8 cellular contexts compared by ENCODE assay signal in genomic region chr17:80101160-80101945, GRCh38. TPM values are rescaled to one million over a fixed set of nuclear protein-coding genes. Genes with fewer than 3 reads are reported as not detected.
DNase-seq lines count a peak whose midpoint lies in the region; ATAC-seq and TF ChIP-seq lines count a peak whose summit lies in the region.

Gene GAA (plus strand): TSS chr17:80101581. CDS start chr17:80104587, 3,006 bp downstream.

- H3K36me3 ChIP-seq in endodermal cell (ENCODE audit: control insufficient read depth, insufficient read depth, low read length), result no peaks in the 10 kb centered on the region
- no peaks in the 10 kb centered on the region for H3K36me3 ChIP-seq in mesodermal cell (ENCODE audit: control insufficient read depth, insufficient read depth, low read length)

- H3K27ac Mint-ChIP-seq in activated CD8-positive, alpha-beta memory T cell treated with anti-CD3 and anti-CD28 coated beads, Interleukin-2, amount 10 ng/mL, durations not matched to agents 7 days and 5 days, result peak within 1 kb of the TSS; percentile 78
- H3K27ac Mint-ChIP-seq in endodermal cell, result peak within 1 kb of the TSS; percentile 94

- H3K4me3 Mint-ChIP-seq in activated CD8-positive, alpha-beta memory T cell treated with anti-CD3 and anti-CD28 coated beads, Interleukin-2, amount 10 ng/mL, durations not matched to agents 7 days and 5 days, result peak within 1 kb of the TSS; percentile 84
- peak within 1 kb of the TSS; percentile 75 for H3K4me3 Mint-ChIP-seq in endodermal cell

- H3K9me3 Mint-ChIP-seq in activated CD8-positive, alpha-beta memory T cell treated with anti-CD3 and anti-CD28 coated beads, Interleukin-2, amount 10 ng/mL, durations not matched to agents 7 days and 5 days (ENCODE audit: low read depth), result no peaks in the 10 kb centered on the region
- H3K9me3 Mint-ChIP-seq in endodermal cell, result no peaks in the 10 kb centered on the region

- ATAC-seq in GM19324 (IDR thresholded peaks at IDR 0.05; ENCODE audit: low FRiP score, unreplicated experiment), result peak; percentile 85
- ATAC-seq in activated CD8-positive, alpha-beta memory T cell treated with anti-CD3 and anti-CD28 coated beads, Interleukin-2, amount 10 ng/mL, durations not matched to agents 7 days and 5 days, result peak; percentile 92

- peak within 1 kb of the TSS; percentile 83 for H3K27ac ChIP-seq in C4-2B
- peak within 1 kb of the TSS; percentile 96 for H3K27ac ChIP-seq in endodermal cell (ENCODE audit: low read depth, low read length)
- H3K27ac ChIP-seq in mesodermal cell (ENCODE audit: low read depth, low read length, severe bottlenecking), result peak within 1 kb of the TSS; percentile 16

- DNase-seq in HK-2 (ENCODE audit: unreplicated experiment) (peak; percentile 87), NOMO-1 treated with DMSO at 0.1 percent for 48 hours (lab: John Stamatoyannopoulos, UW; ENCODE audit: unreplicated experiment) (peak; percentile 64), endodermal cell (peak; percentile 97)
- peak; percentile 89 for DNase-seq in activated CD8-positive, alpha-beta memory T cell treated with anti-CD3 and anti-CD28 coated beads, Interleukin-2, amount 10 ng/mL, durations not matched to agents 7 days and 5 days
- peak; percentile 68 to 83 for DNase-seq in stimulated activated CD8-positive, alpha-beta memory T cell treated with anti-CD3 and anti-CD28 coated beads, Interleukin-15, amount 100 ng/mL, for 4 hours (ENCODE audit: low read depth in 2 of 2)

- WGBS in endodermal cell (ENCODE audit: insufficient coverage in 1 of 2, insufficient read length in 1 of 2), 2 experiments, result 0 to 1% methylated on average over 37 to 107 of the region's 107 CpGs
- WGBS in mesodermal cell (ENCODE audit: insufficient coverage in 2 of 2), 2 experiments, result 0 to 1% methylated on average over 44 to 71 of the region's 107 CpGs

- H3K9me3 ChIP-seq in endodermal cell (ENCODE audit: control insufficient read depth, low read length) (no peaks in the 10 kb centered on the region), mesodermal cell (ENCODE audit: control insufficient read depth, low read length) (no peaks in the 10 kb centered on the region)

- no peaks in the 10 kb centered on the region for H3K4me1 ChIP-seq in endodermal cell (ENCODE audit: control insufficient read depth, insufficient read depth, low read length)
- peaks cover 14% of the 10 kb centered on the region for H3K4me1 ChIP-seq in mesodermal cell (ENCODE audit: control insufficient read depth, insufficient read depth, low read length, poor library complexity, severe bottlenecking)

- H3K27me3 Mint-ChIP-seq in activated CD8-positive, alpha-beta memory T cell treated with anti-CD3 and anti-CD28 coated beads, Interleukin-2, amount 10 ng/mL, durations not matched to agents 7 days and 5 days, result peaks cover 4% of the 10 kb centered on the region
- peaks cover 7% of the 10 kb centered on the region for H3K27me3 Mint-ChIP-seq in endodermal cell (ENCODE audit: insufficient read depth)

- CTCF ChIA-PET in activated CD8-positive, alpha-beta memory T cell treated with anti-CD3 and anti-CD28 coated beads, Interleukin-2, amount 10 ng/mL, durations not matched to agents 7 days and 5 days (lab: Charles Lee), result interaction anchor here (0.6 to 3.2 kb wide), 55 partner anchors 8 to 765 kb away, joined by 3 to 45 read pairs (median 4); partner anchors contain the start of gene EIF4A3

- H3K36me3 Mint-ChIP-seq in activated CD8-positive, alpha-beta memory T cell treated with anti-CD3 and anti-CD28 coated beads, Interleukin-2, amount 10 ng/mL, durations not matched to agents 7 days and 5 days, result no peaks in the 10 kb centered on the region
- H3K36me3 Mint-ChIP-seq in endodermal cell (ENCODE audit: low read depth), result no peaks in the 10 kb centered on the region

- H3K4me1 Mint-ChIP-seq in activated CD8-positive, alpha-beta memory T cell treated with anti-CD3 and anti-CD28 coated beads, Interleukin-2, amount 10 ng/mL, durations not matched to agents 7 days and 5 days, result peaks cover 24% of the 10 kb centered on the region
- peaks cover 16% of the 10 kb centered on the region for H3K4me1 Mint-ChIP-seq in endodermal cell

- TF ChIP-seq CTCF in C4-2B (conservative IDR thresholded peaks at IDR 0.05) (peak; percentile 98), endodermal cell (conservative IDR thresholded peaks at IDR 0.05) (peak; percentile 96)

- H3K4me3 ChIP-seq in endodermal cell (ENCODE audit: low read length), result peak within 1 kb of the TSS; percentile 88
- H3K4me3 ChIP-seq in mesodermal cell (ENCODE audit: extremely low read depth, insufficient read depth, low read length, poor library complexity, severe bottlenecking), result peak within 1 kb of the TSS; percentile 59

- H3K9ac ChIP-seq in endodermal cell (ENCODE audit: extremely low read depth, low read length, poor library complexity, severe bottlenecking), result peak within 1 kb of the TSS; percentile 76

- no peaks in the 10 kb centered on the region for H3K27me3 ChIP-seq in endodermal cell (ENCODE audit: control insufficient read depth, insufficient read depth, low read length, poor library complexity, severe bottlenecking)

RNA-seq across cellular contexts. Expression of gene GAA, which starts in this region (rescaled TPM):
- total RNA-seq in activated CD8-positive, alpha-beta memory T cell treated with anti-CD3 and anti-CD28 coated beads, Interleukin-2, amount 10 ng/mL, durations not matched to agents 7 days and 5 days, result 10 to 100 TPM; 31.9 to 34.7 TPM
- total RNA-seq in endodermal cell, result 10 to 100 TPM; 46.4 to 72.3 TPM
- polyA plus RNA-seq in endodermal cell (2013, experiment 1 of 2), result 75.1 TPM
- 65.7 TPM for polyA plus RNA-seq in endodermal cell (2013, experiment 2 of 2)
- polyA plus RNA-seq in mesodermal cell (2013, experiment 1 of 2), result 60.9 TPM
- polyA plus RNA-seq in mesodermal cell (2013, experiment 2 of 2), result 55.6 TPM

Comparison
In these comparisons a context has a peak if more than half of its experiments do, and no peak if none do; other contexts are left out.
1. Peak in every context shown above with its lines: DNase-seq, ATAC-seq, H3K4me3 ChIP-seq and H3K27ac ChIP-seq.
2. H3K27ac ChIP-seq: peak in every context shown above with its lines; median percentile 96 in endodermal cell; 83 in C4-2B; 16 in mesodermal cell.